ENCODE assay signal across 12 cellular contexts in the genomic region with DNA sequence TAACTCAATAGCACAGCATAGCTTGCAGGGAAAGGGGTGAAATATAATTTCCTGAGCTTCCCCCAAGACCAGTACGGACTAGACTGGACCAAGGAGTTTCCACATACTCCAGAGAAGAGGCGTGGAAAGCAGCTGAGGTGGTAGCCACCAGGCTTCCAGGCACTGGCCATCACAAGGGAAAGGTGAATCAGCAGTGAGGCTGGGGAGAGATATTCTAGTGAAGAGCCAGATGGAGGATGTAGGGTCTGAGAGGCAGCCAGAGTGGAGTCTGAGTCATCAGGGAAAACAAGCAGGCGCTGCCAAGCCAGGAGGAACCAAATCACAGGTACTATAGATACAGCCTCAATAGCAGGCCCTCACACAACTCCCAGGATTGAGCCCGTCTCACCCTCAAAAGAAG.
A peak's percentile ranks its signal among the peaks of the same experiment; 100 is the strongest.
DNase-seq lines count a peak whose midpoint lies in the region; TF ChIP-seq lines count a peak whose summit lies in the region.
"Had no signal": no experiment of that assay in that cellular context is flagged by ENCODE, and none has a peak within 500 bp of the region (broad histone marks: within the 10 kb centered on the region; RNA-seq: fewer than 3 reads in every experiment).

No MANE protein-coding gene starts in this region.

- intact Hi-C loops in posterior cingulate gyrus (cut with DNase I), result no loop called here

- DNase-seq in NCI-H2171 treated with DMSO at 0.1 percent for 48 hours (lab: John Stamatoyannopoulos, UW) (peak; percentile 34), NCI-H2171 (lab: John Stamatoyannopoulos, UW) (no peak), NCI-H226 (peak; percentile 98), epithelial cell of esophagus (ENCODE audit: low read depth) (peak; percentile 97), posterior cingulate gyrus (peak in 7 of 10 donors; percentile 32 to 92 (median 51)), NCI-H2107 (lab: John Stamatoyannopoulos, UW) (no peak), DMS79 treated with DMSO at 0.1 percent for 48 hours (lab: John Stamatoyannopoulos, UW) (no peak)
- no peak for DNase-seq in activated CD8-positive, alpha-beta memory T cell treated with anti-CD3 and anti-CD28 coated beads, Interleukin-2, amount 50 U/mL, for 48 hours
- DNase-seq: activated CD4-positive, alpha-beta T cell treated with anti-CD3 and anti-CD28 coated beads, Interleukin-2, amount 10 ng/mL, durations not matched to agents 7 days and 5 days; GOT3; testis had no signal

- H3K4me3 ChIP-seq in epithelial cell of esophagus (ENCODE audit: low read length), result no peak overlapping the region
- H3K4me3 ChIP-seq: breast epithelium, testis had no signal

- no peak for TF ChIP-seq CTCF in epithelial cell of esophagus (IDR thresholded peaks at IDR 0.05; ENCODE audit: insufficient read depth, low read depth, low read length, missing control alignments)

Comparison
In these comparisons a context has a peak if more than half of its experiments do, and no peak if none do; other contexts are left out.
1. DNase-seq: peak in NCI-H2171 treated with DMSO at 0.1 percent for 48 hours (single experiment), NCI-H226 (single experiment), epithelial cell of esophagus (single experiment) and posterior cingulate gyrus (7 of 10); none in NCI-H2171 (single experiment), NCI-H2107 (single experiment), DMS79 treated with DMSO at 0.1 percent for 48 hours (single experiment) and activated CD8-positive, alpha-beta memory T cell treated with anti-CD3 and anti-CD28 coated beads, Interleukin-2, amount 50 U/mL, for 48 hours (single experiment).